In the genomic region with DNA sequence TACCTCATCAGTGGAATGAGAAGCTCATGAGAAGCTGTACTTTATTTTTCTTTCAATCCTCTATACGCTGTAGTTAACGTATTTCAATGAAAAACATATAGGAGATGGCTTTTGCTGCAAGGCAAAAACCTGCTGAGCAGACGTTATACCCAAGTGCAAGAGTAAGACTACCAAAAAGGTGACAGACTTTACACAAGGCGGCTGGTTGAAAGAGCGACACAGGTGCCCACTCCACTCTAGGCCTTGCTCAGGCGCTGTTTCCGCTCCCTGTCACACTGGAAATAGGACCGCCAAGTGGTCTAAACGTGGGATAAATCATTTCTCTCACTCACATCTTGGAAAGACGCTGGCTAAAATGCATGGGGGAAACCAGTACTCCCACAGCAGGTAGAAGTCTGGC, we compare ENCODE assay signal across 15 cellular contexts. TPM values are rescaled to one million over a fixed set of nuclear protein-coding genes. Genes with fewer than 3 reads are reported as not detected.
DNase-seq lines count a peak whose midpoint lies in the region; ATAC-seq, FAIRE-seq and TF ChIP-seq lines count a peak whose summit lies in the region.
"Had no signal": no experiment of that assay in that cellular context is flagged by ENCODE, and none has a peak within 500 bp of the region (broad histone marks: within the 10 kb centered on the region; RNA-seq: fewer than 3 reads in every experiment).

No MANE protein-coding gene starts in this region.

- SMC1A ChIA-PET in GM12878 (lab: Charles Lee; ENCODE audit: uncharacterized antibody, unreplicated experiment): interaction anchor here (0.6 to 3.9 kb wide), 7 partner anchors 8 to 106 kb away, joined by 3 to 48 read pairs (median 4); no protein-coding TSS in a partner anchor

- CTCF ChIA-PET in activated naive CD4-positive, alpha-beta T cell treated with anti-CD3 and anti-CD28 coated beads for 36 hours (lab: Charles Lee): interaction anchor here (1.2 to 2.8 kb wide), 4 partner anchors 8 to 56 kb away, joined by 4 to 11 read pairs (median 4); no protein-coding TSS in a partner anchor
- CTCF ChIA-PET in OCI-LY7 (lab: Charles Lee; ENCODE audit: unreplicated experiment): interaction anchor here (0.9 kb wide), 1 partner anchor 24 kb away, joined by 3 read pairs; no protein-coding TSS in a partner anchor
- CTCF ChIA-PET in GM12878 (lab: Yijun Ruan, JAX): interaction anchor here (0.9 to 1.1 kb wide), 2 partner anchors 28 to 45 kb away, joined by 3 read pairs; no protein-coding TSS in a partner anchor

- H3K4me2 ChIP-seq in OCI-LY7 (ENCODE audit: low read length) (peak overlapping the region; percentile 98), GM12878 (ENCODE audit: control insufficient read depth, insufficient read depth) (no peak overlapping the region), MM.1S (ENCODE audit: low read depth, low read length) (no peak overlapping the region)

- peak overlapping the region; percentile 93 for H3K27ac Mint-ChIP-seq in activated naive CD4-positive, alpha-beta T cell treated with anti-CD3 and anti-CD28 coated beads for 36 hours
- H3K27ac Mint-ChIP-seq in stimulated activated naive CD8-positive, alpha-beta T cell treated with anti-CD3 and anti-CD28 coated beads, Interleukin-15, amount 100 ng/mL, for 72 hours: peak overlapping the region; percentile 74 to 82
- H3K27ac Mint-ChIP-seq: nephron progenitor cell, progenitor cell of endocrine pancreas had no signal

- no peaks in the 10 kb centered on the region for H3K27me3 Mint-ChIP-seq in activated naive CD4-positive, alpha-beta T cell treated with anti-CD3 and anti-CD28 coated beads for 36 hours (ENCODE audit: low read depth)
- H3K27me3 Mint-ChIP-seq in stimulated activated naive CD8-positive, alpha-beta T cell treated with anti-CD3 and anti-CD28 coated beads, Interleukin-15, amount 100 ng/mL, for 72 hours: no peaks in the 10 kb centered on the region
- H3K27me3 Mint-ChIP-seq: progenitor cell of endocrine pancreas had no signal

- no peak for TF ChIP-seq EP300 in GM12878 (IDR thresholded peaks at IDR 0.05; ENCODE audit: borderline replicate concordance in 1 of 2, control insufficient read depth in 1 of 2, low read depth in 2 of 2, low read length in 2 of 2)

- 0 out of 2 replicates have a peak, but pooled peaks have one; percentile 20 for TF ChIP-seq CTCF in OCI-LY7 (conservative IDR thresholded peaks at IDR 0.05; ENCODE audit: low read length)
- TF ChIP-seq CTCF in GM12878 (IDR thresholded peaks at IDR 0.05 in 2 of 3, conservative IDR thresholded peaks at IDR 0.05 in 1 of 3; ENCODE audit: control insufficient read depth in 2 of 3, extremely low read depth in 1 of 3, insufficient read depth in 1 of 3, low read depth in 3 of 3, low read length in 3 of 3): no peak
- TF ChIP-seq CTCF in MM.1S (IDR thresholded peaks at IDR 0.05; ENCODE audit: low read length): no peak

- peaks cover 41% of the 10 kb centered on the region for H3K36me3 Mint-ChIP-seq in activated naive CD4-positive, alpha-beta T cell treated with anti-CD3 and anti-CD28 coated beads for 36 hours (ENCODE audit: low read depth)

- intact Hi-C loops in activated naive CD4-positive, alpha-beta T cell treated with anti-CD3 and anti-CD28 coated beads for 36 hours (cut with micrococcal nuclease): loop anchor here (10.0 kb wide), 1 partner anchor 989 kb away; no protein-coding TSS in a partner anchor
- intact Hi-C loops in OCI-LY7 (cut with micrococcal nuclease; ENCODE audit: unreplicated experiment): no loop called here
- intact Hi-C loops in GM12878 (cut with micrococcal nuclease; ENCODE audit: unreplicated experiment): no loop called here

- POLR2A ChIA-PET in OCI-LY7 (lab: Charles Lee): interaction anchor here (0.6 to 10.9 kb wide), 6 partner anchors 9 to 42 kb away, joined by 3 to 165 read pairs (median 8); no protein-coding TSS in a partner anchor
- POLR2A ChIA-PET in GM12878 (lab: Charles Lee): interaction anchor here (10.3 kb wide), 1 partner anchor 9 kb away, joined by 176 read pairs; no protein-coding TSS in a partner anchor

- WGBS in GM12878 (ENCODE audit: insufficient coverage, insufficient replicate concordance, low lambda C conversion rate, missing lambda C conversion rate): 98% methylated on average over 10 of the region's 10 CpGs

- no peak for TF ChIP-seq POLR2A in GM12878 (IDR thresholded peaks at IDR 0.05; ENCODE audit: low read depth, low read length)

- H3K9me3 ChIP-seq in OCI-LY7 (ENCODE audit: low read length) (no peaks in the 10 kb centered on the region), GM12878 (replicated peaks; ENCODE audit: control insufficient read depth, insufficient read depth, low read length) (no peaks in the 10 kb centered on the region), MM.1S (replicated peaks; ENCODE audit: insufficient read depth, low read length) (no peaks in the 10 kb centered on the region)
- H3K9me3 ChIP-seq: body of pancreas, lower lobe of right lung had no signal

- peaks cover 87% of the 10 kb centered on the region for H3K4me1 ChIP-seq in OCI-LY7 (ENCODE audit: insufficient read depth, low read length, poor library complexity, severe bottlenecking)
- H3K4me1 ChIP-seq in GM12878 (ENCODE audit: control insufficient read depth, insufficient read depth, low read length): peaks cover 43% of the 10 kb centered on the region
- peaks cover 23% of the 10 kb centered on the region for H3K4me1 ChIP-seq in MM.1S (ENCODE audit: low read length)

- H3K4me3 Mint-ChIP-seq in activated naive CD4-positive, alpha-beta T cell treated with anti-CD3 and anti-CD28 coated beads for 36 hours: peak overlapping the region; percentile 70
- H3K4me3 Mint-ChIP-seq in stimulated activated naive CD8-positive, alpha-beta T cell treated with anti-CD3 and anti-CD28 coated beads, Interleukin-15, amount 100 ng/mL, for 72 hours: peak overlapping the region; percentile 90
- H3K4me3 Mint-ChIP-seq: nephron progenitor cell had no signal

- no peak for ATAC-seq in GM12878
- ATAC-seq in stimulated activated naive CD8-positive, alpha-beta T cell treated with anti-CD3 and anti-CD28 coated beads, Interleukin-15, amount 100 ng/mL, for 72 hours: no peak
- ATAC-seq: body of pancreas, lower lobe of right lung had no signal

- BruUV-seq in OCI-LY7 (replicated peaks; lab: Mats Ljungman, UMichigan): no TSS peak
- BruUV-seq in GM12878 (replicated peaks; lab: Mats Ljungman, UMichigan): no TSS peak

- H3K27ac ChIP-seq in OCI-LY7 (ENCODE audit: low read depth, low read length, poor library complexity, severe bottlenecking): peak overlapping the region; percentile 62
- no peak overlapping the region for H3K27ac ChIP-seq in GM12878 (ENCODE audit: control insufficient read depth, insufficient read depth)
- H3K27ac ChIP-seq in MM.1S (ENCODE audit: low read length): no peak overlapping the region
- H3K27ac ChIP-seq: lower lobe of right lung, RWPE1 had no signal

- H2AFZ ChIP-seq in OCI-LY7 (ENCODE audit: low read length) (no peak overlapping the region), GM12878 (ENCODE audit: control insufficient read depth, low read depth, low read length) (no peak overlapping the region), MM.1S (ENCODE audit: low read length) (no peak overlapping the region)

- H3K4me3 ChIP-seq in OCI-LY7 (ENCODE audit: low read depth, low read length, poor library complexity, severe bottlenecking) (peak overlapping the region; percentile 14), GM12878 (no peak overlapping the region), MM.1S (ENCODE audit: low read length) (no peak overlapping the region)
- H3K4me3 ChIP-seq: body of pancreas, lower lobe of right lung had no signal

- RAD21 ChIA-PET in GM12878 (lab: Charles Lee; ENCODE audit: unreplicated experiment): interaction anchor here (1.0 to 8.8 kb wide), 2 partner anchors 9 to 29 kb away, joined by 3 to 111 read pairs; no protein-coding TSS in a partner anchor

- in situ Hi-C loops in GM12878 (cut with MboI): no loop called here

- H3K36me3 ChIP-seq in OCI-LY7 (ENCODE audit: insufficient read depth, low read length) (peaks cover 58% of the 10 kb centered on the region), GM12878 (ENCODE audit: control insufficient read depth in 2 of 2, insufficient read depth in 2 of 2, low read length in 1 of 2) (peaks cover 3% of the 10 kb centered on the region in 2 experiments; a peak in 3 of 4 replicates), MM.1S (replicated peaks; ENCODE audit: insufficient read depth, low read length) (no peaks in the 10 kb centered on the region; the same call in 1 of the 2 replicates)

- no peaks in the 10 kb centered on the region for H3K9me3 Mint-ChIP-seq in activated naive CD4-positive, alpha-beta T cell treated with anti-CD3 and anti-CD28 coated beads for 36 hours
- H3K9me3 Mint-ChIP-seq in stimulated activated naive CD8-positive, alpha-beta T cell treated with anti-CD3 and anti-CD28 coated beads, Interleukin-15, amount 100 ng/mL, for 72 hours: no peaks in the 10 kb centered on the region
- H3K9me3 Mint-ChIP-seq: nephron progenitor cell had no signal

- H3K4me1 Mint-ChIP-seq in activated naive CD4-positive, alpha-beta T cell treated with anti-CD3 and anti-CD28 coated beads for 36 hours (ENCODE audit: low read depth): peaks cover 84% of the 10 kb centered on the region
- H3K4me1 Mint-ChIP-seq in stimulated activated naive CD8-positive, alpha-beta T cell treated with anti-CD3 and anti-CD28 coated beads, Interleukin-15, amount 100 ng/mL, for 72 hours: peaks cover 86% of the 10 kb centered on the region

- H3K79me2 ChIP-seq in OCI-LY7 (ENCODE audit: insufficient read depth, low read depth, low read length) (peaks cover 98% of the 10 kb centered on the region), GM12878 (ENCODE audit: control insufficient read depth, insufficient read depth, low read length) (peaks cover 96% of the 10 kb centered on the region), MM.1S (ENCODE audit: low read length) (peaks cover 95% of the 10 kb centered on the region)

- H3F3A ChIP-seq in MM.1S (ENCODE audit: insufficient read depth, low read length): no peaks in the 10 kb centered on the region

- H3K27me3 ChIP-seq in GM12878 (replicated peaks in 1 of 2; ENCODE audit: control insufficient read depth in 2 of 2, insufficient read depth in 2 of 2, low read length in 1 of 2) (no peaks in the 10 kb centered on the region), MM.1S (replicated peaks; ENCODE audit: insufficient read depth, low read length) (no peaks in the 10 kb centered on the region)
- H3K27me3 ChIP-seq: body of pancreas had no signal

- FAIRE-seq in GM12878 (lab: Jason Lieb, UNC): no peak

- no peak for TF ChIP-seq RAD21 in GM12878 (IDR thresholded peaks at IDR 0.05; ENCODE audit: insufficient read depth, low read depth, low read length)

- no peak overlapping the region for H3K9ac ChIP-seq in GM12878 (ENCODE audit: control insufficient read depth, insufficient read depth, low read length)
- no peak overlapping the region for H3K9ac ChIP-seq in MM.1S (ENCODE audit: low read length)

- H3K9me2 ChIP-seq in OCI-LY7 (ENCODE audit: insufficient read depth, low read length): no peaks in the 10 kb centered on the region
- no peaks in the 10 kb centered on the region for H3K9me2 ChIP-seq in MM.1S (replicated peaks; ENCODE audit: insufficient read depth, low read length)

- DNase-seq in activated naive CD4-positive, alpha-beta T cell treated with anti-CD3 and anti-CD28 coated beads for 36 hours: peak; percentile 33
- DNase-seq in activated naive CD4-positive, alpha-beta T cell treated with anti-CD3 and anti-CD28 coated beads, Interleukin-2, amount 50 U/mL, for 16 hours: no peak
- DNase-seq in OCI-LY7 (ENCODE audit: low spot score) (peak; percentile 61), GM12878 (ENCODE audit: low read depth, low spot score) (no peak), NCI-H526 treated with DMSO at 0.1 percent for 48 hours (lab: John Stamatoyannopoulos, UW) (no peak), MM.1S (no peak), NCI-H1417 treated with DMSO at 0.1 percent for 48 hours (lab: John Stamatoyannopoulos, UW) (no peak)
- DNase-seq in stimulated activated naive CD8-positive, alpha-beta T cell treated with anti-CD3 and anti-CD28 coated beads, Interleukin-15, amount 100 ng/mL, for 72 hours: no peak
- DNase-seq: body of pancreas, lower lobe of right lung, NCI-H1092, NCI-H2107, nephron progenitor cell had no signal

- peaks cover 44% of the 10 kb centered on the region for H4K20me1 ChIP-seq in OCI-LY7 (ENCODE audit: insufficient read depth, low read length)
- no peaks in the 10 kb centered on the region for H4K20me1 ChIP-seq in GM12878 (ENCODE audit: control insufficient read depth, insufficient read depth)
- no peaks in the 10 kb centered on the region for H4K20me1 ChIP-seq in MM.1S (ENCODE audit: insufficient read depth, low read length)

RNA-seq across cellular contexts. Expression of a gene that starts 54.5 kb away (rescaled TPM):
- 100 to 1,000 TPM; 280 to 294 TPM for total RNA-seq in activated naive CD4-positive, alpha-beta T cell treated with anti-CD3 and anti-CD28 coated beads for 36 hours
- total RNA-seq in OCI-LY7 (2014; rRNA removed; shearing (Covaris generic)): 134 and 161 TPM in 2 replicates
- total RNA-seq in OCI-LY7 (2022) (236 and 264 TPM in 2 replicates), GM12878 (2014; rRNA removed) (106 and 118 TPM in 2 replicates), GM12878 (2014; rRNA removed; fragmentation: Illumina TruSeq; extraction: Trizol) (133 and 135 TPM in 2 replicates), GM12878 (2021) (141 and 144 TPM in 2 replicates)
- 233 and 280 TPM in 2 replicates for total RNA-seq in GM12878 (2013; cell fraction: nucleolus; rRNA removed)
- 130 TPM for polyA plus RNA-seq in GM12878 (2011; ENCODE audit: low read depth)
- polyA plus RNA-seq in GM12878 (2011; rRNA removed) (132 and 194 TPM in 2 replicates), GM12878 (2014; fragmentation: Illumina TruSeq; extraction: Trizol) (145 and 187 TPM in 2 replicates), GM12878 (2014; fragmentation: Nextera tagmentation; extraction: Ambion mirVana) (100 to 1,000 TPM; 190 to 199 TPM), GM12878 (2014; rRNA removed) (93.1 and 111 TPM in 2 replicates), GM12878 (2016; fragmentation: Nextera tagmentation; extraction: Ambion mirVana) (100 to 1,000 TPM; 167 to 168 TPM)
- polyA plus RNA-seq in GM12878 (2011; cell fraction: cytosol; rRNA removed): 61.5 and 81.4 TPM in 2 replicates
- polyA plus RNA-seq in GM12878 (2011; cell fraction: nucleus; rRNA removed): 66.5 and 68.6 TPM in 2 replicates
- polyA plus RNA-seq in GM12878 (2012): 92.9 and 105 TPM in 2 replicates
- polyA minus RNA-seq in GM12878 (2011; rRNA and poly(A)+ RNA removed): 135 and 229 TPM in 2 replicates
- polyA minus RNA-seq in GM12878 (2011; cell fraction: cytosol; rRNA and poly(A)+ RNA removed): 53.3 and 71.7 TPM in 2 replicates
- polyA minus RNA-seq in GM12878 (2011; cell fraction: nucleus; rRNA and poly(A)+ RNA removed): 71.0 and 107 TPM in 2 replicates

Comparison
In these comparisons a context has a peak if more than half of its experiments do, and no peak if none do; other contexts are left out.
1. DNase-seq: peak in activated naive CD4-positive, alpha-beta T cell treated with anti-CD3 and anti-CD28 coated beads for 36 hours (single experiment) and OCI-LY7 (single experiment); none in activated naive CD4-positive, alpha-beta T cell treated with anti-CD3 and anti-CD28 coated beads, Interleukin-2, amount 50 U/mL, for 16 hours (single experiment), GM12878 (single experiment), stimulated activated naive CD8-positive, alpha-beta T cell treated with anti-CD3 and anti-CD28 coated beads, Interleukin-15, amount 100 ng/mL, for 72 hours (0 of 2), NCI-H526 treated with DMSO at 0.1 percent for 48 hours (single experiment), MM.1S (single experiment) and NCI-H1417 treated with DMSO at 0.1 percent for 48 hours (single experiment).